8 cellular contexts compared by ENCODE assay signal in the genomic region with DNA sequence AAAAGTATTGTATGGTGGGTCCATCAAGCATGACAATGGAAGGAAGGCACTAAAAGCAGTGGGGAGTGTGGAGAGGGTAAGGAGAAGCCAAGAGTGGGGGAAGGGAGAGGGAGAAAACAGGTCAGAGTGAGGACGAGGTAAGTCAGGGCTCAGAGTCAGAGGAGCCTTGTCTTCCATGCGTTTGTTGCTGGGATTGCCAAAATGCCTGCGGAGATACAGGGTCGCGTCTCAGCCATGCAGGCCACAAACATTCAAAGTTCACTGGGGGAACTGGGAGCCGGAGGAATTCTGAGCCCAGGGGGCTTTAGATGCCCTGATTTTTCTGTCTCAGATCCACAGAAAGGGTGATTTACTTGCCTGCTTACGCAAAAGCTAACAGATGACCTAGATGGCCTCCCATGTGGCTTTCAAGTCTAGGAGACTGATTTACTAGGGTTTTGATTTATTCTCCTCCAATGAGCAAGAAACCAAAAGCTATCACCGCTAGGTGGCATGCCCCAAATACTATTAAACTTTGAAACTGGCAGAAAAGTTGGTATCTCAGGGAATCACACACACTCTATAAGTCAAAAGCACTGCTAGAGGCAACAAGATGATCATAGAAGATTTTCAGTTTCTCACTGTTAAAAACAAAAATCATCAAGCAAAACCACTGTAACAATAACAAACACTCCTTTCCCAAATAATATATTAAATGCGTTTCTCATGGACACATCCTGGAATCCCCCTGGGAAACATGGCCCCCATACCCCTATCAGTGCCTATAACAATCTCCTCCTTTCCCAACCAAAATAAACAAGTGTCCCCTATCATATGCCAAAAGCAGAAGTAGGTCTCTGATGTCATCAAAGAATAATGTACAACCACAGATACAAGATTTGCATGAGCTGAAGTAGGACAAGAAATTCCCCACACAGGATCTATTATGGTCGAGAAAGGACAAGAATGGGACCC. TPM values are rescaled to one million over a fixed set of nuclear protein-coding genes. Genes with fewer than 3 reads are reported as not detected.
DNase-seq lines count a peak whose midpoint lies in the region; ATAC-seq and TF ChIP-seq lines count a peak whose summit lies in the region.

No MANE protein-coding gene starts in this region.

- intact Hi-C loops in psoas muscle (cut with DNase I), result loop anchor here (5.0 kb wide), 3 partner anchors 253 to 328 kb away; partner anchors contain the start of genes NUP107 (in 2 of the 2) and RAP1B (in 1 of the 2)

- 30 to 41% (median 32%) methylated on average over 10 of the region's 10 CpGs for WGBS in psoas muscle, 3 donors

- DNase-seq in ELR (ENCODE audit: low read depth) (peak; percentile 81), HS-5 (ENCODE audit: low read depth) (peak; percentile 49), RPMI8226 (peak; percentile 66), cardiac muscle cell (ENCODE audit: low read depth in 1 of 2, low spot score in 1 of 2) (peak; percentile 72 to 88), psoas muscle (peak in 1 of 2 donors; percentile 21), cerebellar nuclear complex (lab: John Stamatoyannopoulos, UW) (no peak)

- ATAC-seq in GM21447 (IDR thresholded peaks at IDR 0.05; ENCODE audit: unreplicated experiment), result peak; percentile 93
- ATAC-seq in psoas muscle, result peak; percentile 75 to 97 (median 86)

- H3K4me1 ChIP-seq in cardiac muscle cell (ENCODE audit: low read depth) (no peaks in the 10 kb centered on the region), psoas muscle (peaks cover 13% of the 10 kb centered on the region)

- no peaks in the 10 kb centered on the region for H3K36me3 Mint-ChIP-seq in activated naive CD8-positive, alpha-beta T cell

- H3K27me3 Mint-ChIP-seq in activated naive CD8-positive, alpha-beta T cell, result no peaks in the 10 kb centered on the region

- H3K27ac Mint-ChIP-seq in activated naive CD8-positive, alpha-beta T cell, result peak overlapping the region; percentile 73

- H3K9me3 Mint-ChIP-seq in activated naive CD8-positive, alpha-beta T cell (ENCODE audit: low read depth), result no peaks in the 10 kb centered on the region

- peak; percentile 73 for TF ChIP-seq CTCF in cardiac muscle cell (IDR thresholded peaks at IDR 0.05; ENCODE audit: low read depth, low read length)
- peak; percentile 68 for TF ChIP-seq CTCF in psoas muscle (IDR thresholded peaks at IDR 0.05)

- H3K9me3 ChIP-seq in cardiac muscle cell (ENCODE audit: low read depth), result no peaks in the 10 kb centered on the region
- H3K9me3 ChIP-seq in psoas muscle, result no peaks in the 10 kb centered on the region

- H3K4me3 ChIP-seq in cardiac muscle cell, result no peak overlapping the region
- no peak overlapping the region for H3K4me3 ChIP-seq in psoas muscle

- H3K27ac ChIP-seq in cardiac muscle cell (no peak overlapping the region), psoas muscle (peak overlapping the region; percentile 5)

- no peak overlapping the region for H3K4me3 Mint-ChIP-seq in activated naive CD8-positive, alpha-beta T cell

- H3K27me3 ChIP-seq in cardiac muscle cell, result no peaks in the 10 kb centered on the region
- H3K27me3 ChIP-seq in psoas muscle (ENCODE audit: insufficient read depth in 3 of 3, low read length in 2 of 3), result no peaks in the 10 kb centered on the region

- no peaks in the 10 kb centered on the region for H3K36me3 ChIP-seq in cardiac muscle cell
- H3K36me3 ChIP-seq in psoas muscle (ENCODE audit: insufficient read depth in 1 of 2, low read depth in 1 of 2), result no peaks in the 10 kb centered on the region

- peaks cover 24% of the 10 kb centered on the region for H3K4me1 Mint-ChIP-seq in activated naive CD8-positive, alpha-beta T cell (ENCODE audit: low read depth)

RNA-seq across cellular contexts. Expression of gene MDM1, which starts 26.6 kb away (rescaled TPM):
- total RNA-seq in cardiac muscle cell (13.9 and 23.9 TPM in 2 replicates), psoas muscle (1 to 10 TPM; 1.7 to 3.5 (median 2.8) TPM)
- polyA plus RNA-seq in cardiac muscle cell (13.4 and 18.0 TPM in 2 replicates), psoas muscle (1 to 10 TPM; 3.6 to 9.8 (median 3.6) TPM)

Comparison
In these comparisons a context has a peak if more than half of its experiments do, and no peak if none do; other contexts are left out.
1. DNase-seq: peak in ELR (single experiment), HS-5 (single experiment), RPMI8226 (single experiment) and cardiac muscle cell (2 of 2); none in cerebellar nuclear complex (0 of 2).